17 cellular contexts compared by ENCODE assay signal in the genomic region with DNA sequence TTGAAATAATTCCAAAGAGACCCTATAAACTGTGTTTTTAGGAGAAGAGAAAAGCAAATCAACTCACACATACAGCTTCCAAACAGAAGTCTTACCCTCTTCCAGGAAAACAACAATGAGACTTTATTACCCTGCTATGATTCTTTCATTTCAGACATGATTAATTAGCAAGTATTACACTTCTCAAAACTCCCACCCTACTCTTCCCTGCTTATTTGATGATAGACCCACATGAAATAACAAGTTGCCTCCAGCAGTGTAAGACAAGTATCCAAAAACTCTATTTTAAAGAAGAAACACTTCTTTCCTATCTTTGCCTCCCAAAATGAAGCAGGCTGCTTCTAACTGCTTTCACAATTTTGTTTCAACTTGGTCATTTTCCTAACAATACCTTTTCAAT. TPM values are rescaled to one million over a fixed set of nuclear protein-coding genes. Genes with fewer than 3 reads are reported as not detected.
DNase-seq lines count a peak whose midpoint lies in the region; ATAC-seq and TF ChIP-seq lines count a peak whose summit lies in the region.
"Had no signal": no experiment of that assay in that cellular context is flagged by ENCODE, and none has a peak within 500 bp of the region (broad histone marks: within the 10 kb centered on the region; RNA-seq: fewer than 3 reads in every experiment).

No MANE protein-coding gene starts in this region.

- H3K36me3 ChIP-seq in left ventricle myocardium inferior = no peaks in the 10 kb centered on the region
- no peaks in the 10 kb centered on the region for H3K36me3 ChIP-seq in fibroblast of lung (ENCODE audit: control insufficient read depth, insufficient read depth, low read length)

- H3K4me1 Mint-ChIP-seq in osteocyte (ENCODE audit: unreplicated experiment) = peaks cover 55% of the 10 kb centered on the region

- no peak for ATAC-seq in left cardiac atrium
- ATAC-seq in GM19397 (IDR thresholded peaks at IDR 0.05; ENCODE audit: unreplicated experiment) = no peak
- no peak for ATAC-seq in GM18498 (IDR thresholded peaks at IDR 0.05; ENCODE audit: unreplicated experiment)

- H3K4me2 ChIP-seq in fibroblast of lung (ENCODE audit: extremely low read depth, insufficient read depth, low read length) = peak overlapping the region; percentile 29

- intact Hi-C loops in left ventricle myocardium inferior (cut with micrococcal nuclease) (loop anchor here (10.0 kb wide), 1 partner anchor 387 kb away; no protein-coding TSS in a partner anchor), left cardiac atrium (cut with DNase I) (loop anchor here in 1 of 2 donors (10.0 kb wide), 2 partner anchors 257 to 313 kb away; no protein-coding TSS in a partner anchor)

- peak overlapping the region; percentile 88 for H3K4me3 Mint-ChIP-seq in osteocyte (ENCODE audit: unreplicated experiment)
- H3K4me3 Mint-ChIP-seq: memory B cell had no signal

- no peak overlapping the region for H3K9ac ChIP-seq in fibroblast of lung (ENCODE audit: insufficient read depth, low read length)

- H3K9me3 ChIP-seq in left ventricle myocardium inferior (replicated peaks) (no peaks in the 10 kb centered on the region), fibroblast of lung (ENCODE audit: control insufficient read depth, insufficient read depth, low read depth, low read length) (no peaks in the 10 kb centered on the region)

- peak overlapping the region; percentile 77 for H3K4me3 ChIP-seq in left ventricle myocardium inferior
- peak overlapping the region in 3 of 4 experiments; percentile 0 to 80 (median 20) for H3K4me3 ChIP-seq in fibroblast of lung (replicated peaks in 1 of 4; ENCODE audit: control extremely low read depth in 1 of 4, insufficient read depth in 1 of 4, low read depth in 3 of 4, low read length in 4 of 4)

- no peaks in the 10 kb centered on the region for H4K20me1 ChIP-seq in fibroblast of lung (ENCODE audit: control insufficient read depth, extremely low read depth, insufficient read depth, low read length)

- no peaks in the 10 kb centered on the region for H3K36me3 Mint-ChIP-seq in osteocyte (ENCODE audit: unreplicated experiment)
- H3K36me3 Mint-ChIP-seq: memory B cell had no signal

- H3K27me3 ChIP-seq in left ventricle myocardium inferior (ENCODE audit: low read depth) (peaks cover 11% of the 10 kb centered on the region), fibroblast of lung (ENCODE audit: control insufficient read depth, insufficient read depth, low read length) (no peaks in the 10 kb centered on the region)

- no peak overlapping the region for H2AFZ ChIP-seq in fibroblast of lung (ENCODE audit: low read length)

- peaks cover 60% of the 10 kb centered on the region for H3K4me1 ChIP-seq in left ventricle myocardium inferior
- H3K4me1 ChIP-seq in fibroblast of lung (ENCODE audit: control insufficient read depth, extremely low read depth, insufficient read depth, low read length) = peaks cover 2% of the 10 kb centered on the region

- DNase-seq in left ventricle myocardium inferior = no peak
- no peak for DNase-seq in left cardiac atrium
- peak; percentile 21 to 27 for DNase-seq in fibroblast of lung (ENCODE audit: low read depth in 2 of 2)
- no peak for DNase-seq in osteocyte (ENCODE audit: extremely low spot score, unreplicated experiment)
- DNase-seq in NCI-H146 treated with DMSO at 0.1 percent for 48 hours (lab: John Stamatoyannopoulos, UW; ENCODE audit: unreplicated experiment) = no peak
- no peak for DNase-seq in NCI-H510A treated with DMSO at 0.1 percent for 48 hours (lab: John Stamatoyannopoulos, UW)
- DNase-seq: activated CD8-positive, alpha-beta memory T cell treated with anti-CD3 and anti-CD28 coated beads for 24 hours; activated naive CD4-positive, alpha-beta T cell treated with anti-CD3 and anti-CD28 coated beads, Interleukin-2, amount 50 U/mL, for 16 hours; dermis blood vessel endothelial cell; DMS53; GOT3; NCI-H1092; retina; RPMI8226 had no signal

- peaks cover 41% of the 10 kb centered on the region for H3K79me2 ChIP-seq in fibroblast of lung (ENCODE audit: control insufficient read depth, insufficient read depth, low read length)

- TF ChIP-seq CTCF in left ventricle myocardium inferior (IDR thresholded peaks at IDR 0.05; ENCODE audit: borderline replicate concordance) = no peak
- TF ChIP-seq CTCF in fibroblast of lung (conservative IDR thresholded peaks at IDR 0.05 in 1 of 2, IDR thresholded peaks at IDR 0.05 in 1 of 2; ENCODE audit: low read depth in 1 of 2, low read length in 2 of 2) = no peak
- TF ChIP-seq CTCF in osteocyte (IDR thresholded peaks at IDR 0.05) = no peak

- H3K27ac Mint-ChIP-seq in osteocyte (ENCODE audit: unreplicated experiment) = peak overlapping the region; percentile 96
- H3K27ac Mint-ChIP-seq: memory B cell had no signal

- peak overlapping the region; percentile 96 for H3K27ac ChIP-seq in left ventricle myocardium inferior (replicated peaks)
- H3K27ac ChIP-seq in fibroblast of lung (ENCODE audit: insufficient read depth, low read length) = no peak overlapping the region

- H3K9me3 Mint-ChIP-seq in osteocyte (ENCODE audit: unreplicated experiment) = no peaks in the 10 kb centered on the region

- no peaks in the 10 kb centered on the region for H3K27me3 Mint-ChIP-seq in osteocyte (ENCODE audit: unreplicated experiment)

RNA-seq across cellular contexts. Expression of a gene that starts 4.1 kb away (rescaled TPM):
- total RNA-seq in left ventricle myocardium inferior (12.9 TPM), left cardiac atrium (10 to 100 TPM in 1 of 2 donors, 1 to 10 TPM in 1; 7.3 to 13.2 TPM), fibroblast of lung (0.51 and 1.5 TPM in 2 replicates), osteocyte (35.3 and 37.7 TPM in 2 replicates)
- polyA plus RNA-seq in fibroblast of lung = 1.3 and 1.6 TPM in 2 replicates
- polyA plus RNA-seq in fibroblast of lung (2012) = 0.96 and 1.8 TPM in 2 replicates
- polyA minus RNA-seq in fibroblast of lung (ENCODE audit: low replicate concordance) = 1.6 and 3.2 TPM in 2 replicates

Comparison
In these comparisons a context has a peak if more than half of its experiments do, and no peak if none do; other contexts are left out.
1. DNase-seq: peak in fibroblast of lung (2 of 2); none in left ventricle myocardium inferior (single experiment), left cardiac atrium (single experiment), osteocyte (single experiment), NCI-H146 treated with DMSO at 0.1 percent for 48 hours (single experiment) and NCI-H510A treated with DMSO at 0.1 percent for 48 hours (single experiment).